In the genomic region with DNA sequence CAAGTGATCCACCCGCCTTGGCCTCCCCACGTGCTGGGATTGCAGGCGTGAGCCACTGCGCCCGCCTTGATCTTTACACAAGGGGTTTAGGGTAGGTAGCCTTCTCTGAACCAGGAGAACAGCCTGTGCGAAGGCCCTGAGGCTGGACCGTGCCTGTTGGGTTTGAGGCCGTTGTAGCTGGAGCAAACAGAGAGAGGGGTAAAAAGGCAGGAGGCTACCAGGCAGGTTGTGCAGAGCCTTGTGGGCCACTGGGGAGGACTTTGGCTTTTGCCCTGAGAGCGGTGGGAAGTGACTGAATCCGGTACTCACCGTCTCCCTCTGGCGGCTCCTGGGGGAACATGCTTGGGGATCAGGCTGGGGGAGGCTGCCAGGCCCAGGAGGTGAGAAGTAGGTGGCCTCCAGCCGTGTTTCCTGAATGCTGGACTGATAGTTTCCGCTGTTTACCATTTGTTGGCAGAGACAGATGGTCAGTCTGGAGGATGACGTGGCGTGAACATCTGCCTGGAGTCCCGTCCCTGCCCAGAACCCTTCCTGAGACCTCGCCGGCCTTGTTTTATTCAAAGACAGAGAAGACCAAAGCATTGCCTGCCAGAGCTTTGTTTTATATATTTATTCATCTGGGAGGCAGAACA, we compare ENCODE assay signal across 8 cellular contexts. TPM values are rescaled to one million over a fixed set of nuclear protein-coding genes. Genes with fewer than 3 reads are reported as not detected.
A peak's percentile ranks its signal among the peaks of the same experiment; 100 is the strongest.
DNase-seq lines count a peak whose midpoint lies in the region; ATAC-seq, FAIRE-seq and TF ChIP-seq lines count a peak whose summit lies in the region.

No MANE protein-coding gene starts in this region.

- H3K27ac ChIP-seq in A549, result peak overlapping the region; percentile 46 to 70; a peak in 3 of 6 replicates
- H3K27ac ChIP-seq in duodenal mucosa (ENCODE audit: low read depth, low read length), result peak overlapping the region; percentile 26
- H3K27ac ChIP-seq in lung (ENCODE audit: low read depth in 1 of 2, low read length in 1 of 2), result peak overlapping the region in 1 of 2 donors; percentile 18

- peak; percentile 38 to 43; a peak in 4 of 5 replicates for TF ChIP-seq RAD21 in A549 (conservative IDR thresholded peaks at IDR 0.05 in 1 of 2, IDR thresholded peaks at IDR 0.05 in 1 of 2)

- ATAC-seq in A549 (peak; percentile 75 to 78), lung (ENCODE audit: insufficient read depth, low FRiP score) (peak; percentile 15), HG03439 (IDR thresholded peaks at IDR 0.05; ENCODE audit: unreplicated experiment) (no peak)

- CTCF ChIA-PET in A549 (lab: Yijun Ruan, JAX), result interaction anchor here (0.6 to 2.5 kb wide), 13 partner anchors 8 to 195 kb away, joined by 3 to 13 read pairs (median 4); a partner anchor contains a TSS

- DNase-seq in A549 (ENCODE audit: low read depth in 1 of 2, low spot score in 1 of 2) (peak; percentile 79 to 80), NCI-H524 treated with DMSO at 0.1 percent for 48 hours (lab: John Stamatoyannopoulos, UW) (peak; percentile 26), lung (ENCODE audit: low spot score) (peak; percentile 74)
- peak; percentile 68 to 72 for DNase-seq in activated CD4-positive, alpha-beta T cell treated with anti-CD3 and anti-CD28 coated beads, Interleukin-2, amount 50 U/mL, for 4 hours
- peak; percentile 63 for DNase-seq in stimulated activated CD8-positive, alpha-beta memory T cell treated with anti-CD3 and anti-CD28 coated beads, Interleukin-15, amount 100 ng/mL, for 1 hour (ENCODE audit: low read depth)

- no peak overlapping the region for H3K4me2 ChIP-seq in A549

- H3K4me1 ChIP-seq in A549 (peaks cover 9% of the 10 kb centered on the region; the same call in 2 of the 3 replicates), duodenal mucosa (ENCODE audit: control insufficient read depth in 1 of 2, insufficient read depth in 2 of 2, low read length in 2 of 2) (peaks cover 0 to 7% of the 10 kb centered on the region in 2 donors), lung (ENCODE audit: control insufficient read depth in 2 of 2, insufficient read depth in 2 of 2, low read length in 2 of 2) (no peaks in the 10 kb centered on the region)

- peaks cover 29 to 76% of the 10 kb centered on the region in 2 donors for H3K36me3 ChIP-seq in duodenal mucosa (ENCODE audit: control insufficient read depth in 1 of 2, insufficient read depth in 2 of 2, low read length in 2 of 2)
- peaks cover 21 to 44% of the 10 kb centered on the region in 2 donors for H3K36me3 ChIP-seq in lung (ENCODE audit: control insufficient read depth in 2 of 2, insufficient read depth in 2 of 2, low read length in 2 of 2)

- no peak for TF ChIP-seq POLR2A in A549 (IDR thresholded peaks at IDR 0.05; ENCODE audit: low read length)
- TF ChIP-seq POLR2A in GM19193 (IDR thresholded peaks at IDR 0.05; ENCODE audit: extremely low read depth, insufficient read depth, insufficient read length), result peak; percentile 16

- no peak for TF ChIP-seq EP300 in A549 (IDR thresholded peaks at IDR 0.05)

- H3K27me3 ChIP-seq in duodenal mucosa (ENCODE audit: control insufficient read depth in 1 of 2, insufficient read depth in 2 of 2, low read length in 2 of 2), result no peaks in the 10 kb centered on the region
- no peaks in the 10 kb centered on the region for H3K27me3 ChIP-seq in lung (ENCODE audit: control insufficient read depth, insufficient read depth)

- no peak overlapping the region for H3K4me3 ChIP-seq in A549
- H3K4me3 ChIP-seq in duodenal mucosa (ENCODE audit: low read depth in 1 of 2, low read length in 2 of 2), result no peak overlapping the region
- no peak overlapping the region for H3K4me3 ChIP-seq in lung

- 48% methylated on average over 18 of the region's 19 CpGs for WGBS in A549 (ENCODE audit: missing lambda C conversion rate)
- 48 to 51% methylated on average over 19 of the region's 19 CpGs for WGBS in lung, 2 donors

- H3K9me3 ChIP-seq in A549 (no peaks in the 10 kb centered on the region), duodenal mucosa (ENCODE audit: control insufficient read depth in 1 of 2, low read length in 2 of 2) (no peaks in the 10 kb centered on the region), lung (ENCODE audit: control insufficient read depth in 2 of 2, insufficient read depth in 1 of 2, low read length in 1 of 2) (no peaks in the 10 kb centered on the region)

- POLR2A ChIA-PET in A549 (lab: Yijun Ruan, JAX), result no interaction called here

- no peak overlapping the region for H3K9ac ChIP-seq in duodenal mucosa (ENCODE audit: low read depth in 1 of 2, low read length in 2 of 2)

- FAIRE-seq in A549 (lab: Jason Lieb, UNC), result no peak

- TF ChIP-seq CTCF in A549 (IDR thresholded peaks at IDR 0.05) (peak; percentile 57), lung (IDR thresholded peaks at IDR 0.05; ENCODE audit: control extremely low read depth, extremely low read depth) (peak; percentile 70)

TF ChIP-seq in A549, 52 proteins besides CTCF, POLR2A, EP300 and RAD21:
- peak; percentile 64 for TF ChIP-seq SMC3 (IDR thresholded peaks at IDR 0.05)
- TF ChIP-seq, protein P1, sequence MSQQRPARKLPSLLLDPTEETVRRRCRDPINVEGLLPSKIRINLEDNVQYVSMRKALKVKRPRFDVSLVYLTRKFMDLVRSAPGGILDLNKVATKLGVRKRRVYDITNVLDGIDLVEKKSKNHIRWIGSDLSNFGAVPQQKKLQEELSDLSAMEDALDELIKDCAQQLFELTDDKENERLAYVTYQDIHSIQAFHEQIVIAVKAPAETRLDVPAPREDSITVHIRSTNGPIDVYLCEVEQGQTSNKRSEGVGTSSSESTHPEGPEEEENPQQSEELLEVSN (IDR thresholded peaks at IDR 0.05; ENCODE audit: borderline replicate concordance, low read depth), result no peak
- TF ChIP-seq, protein P2, sequence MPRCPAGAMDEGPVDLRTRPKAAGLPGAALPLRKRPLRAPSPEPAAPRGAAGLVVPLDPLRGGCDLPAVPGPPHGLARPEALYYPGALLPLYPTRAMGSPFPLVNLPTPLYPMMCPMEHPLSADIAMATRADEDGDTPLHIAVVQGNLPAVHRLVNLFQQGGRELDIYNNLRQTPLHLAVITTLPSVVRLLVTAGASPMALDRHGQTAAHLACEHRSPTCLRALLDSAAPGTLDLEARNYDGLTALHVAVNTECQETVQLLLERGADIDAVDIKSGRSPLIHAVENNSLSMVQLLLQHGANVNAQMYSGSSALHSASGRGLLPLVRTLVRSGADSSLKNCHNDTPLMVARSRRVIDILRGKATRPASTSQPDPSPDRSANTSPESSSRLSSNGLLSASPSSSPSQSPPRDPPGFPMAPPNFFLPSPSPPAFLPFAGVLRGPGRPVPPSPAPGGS (IDR thresholded peaks at IDR 0.05), result no peak
- TF ChIP-seq MAFK (IDR thresholded peaks at IDR 0.05; ENCODE audit: partially characterized antibody), result no peak
- TF ChIP-seq, protein P3, sequence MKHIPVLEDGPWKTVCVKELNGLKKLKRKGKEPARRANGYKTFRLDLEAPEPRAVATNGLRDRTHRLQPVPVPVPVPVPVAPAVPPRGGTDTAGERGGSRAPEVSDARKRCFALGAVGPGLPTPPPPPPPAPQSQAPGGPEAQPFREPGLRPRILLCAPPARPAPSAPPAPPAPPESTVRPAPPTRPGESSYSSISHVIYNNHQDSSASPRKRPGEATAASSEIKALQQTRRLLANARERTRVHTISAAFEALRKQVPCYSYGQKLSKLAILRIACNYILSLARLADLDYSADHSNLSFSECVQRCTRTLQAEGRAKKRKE (CRISPR knock-in tag; IDR thresholded peaks at IDR 0.05; ENCODE audit: low read depth), result no peak
- TF ChIP-seq, protein P4, sequence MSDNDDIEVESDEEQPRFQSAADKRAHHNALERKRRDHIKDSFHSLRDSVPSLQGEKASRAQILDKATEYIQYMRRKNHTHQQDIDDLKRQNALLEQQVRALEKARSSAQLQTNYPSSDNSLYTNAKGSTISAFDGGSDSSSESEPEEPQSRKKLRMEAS (IDR thresholded peaks at IDR 0.05), result peak; percentile 33; the same call in 1 of the 2 replicates
- no peak for TF ChIP-seq EHF (CRISPR knock-in tag; IDR thresholded peaks at IDR 0.05)
TF ChIP-seq in A549: peak in this region for 2.

RNA-seq across cellular contexts. Expression of a gene that starts 24.6 kb away (rescaled TPM):
- polyA plus RNA-seq in A549 (2011; rRNA removed) (16.3 and 16.5 TPM in 2 replicates), A549 (2017; fragmentation: RNase III; extraction: RNeasy Plus Mini Kit Qiagen cat#74134 plus additional on column Dnase treatment) (21.8 to 22.2 TPM (median 22.2 TPM) in 3 replicates), lung (1 to 10 TPM; 1.3 to 6.5 TPM)
- 26.0 and 27.2 TPM in 2 replicates for polyA plus RNA-seq in A549 (2012; cell fraction: cytosol; rRNA removed)
- polyA plus RNA-seq in A549 (2012; cell fraction: nucleus; rRNA removed), result 20.8 and 24.2 TPM in 2 replicates
- 19.3 and 22.3 TPM in 2 replicates for polyA minus RNA-seq in A549 (2011; rRNA and poly(A)+ RNA removed)
- 1 to 10 TPM; 2.5 to 5.3 TPM for total RNA-seq in lung

RNA-seq across cellular contexts. Expression of a gene that starts 41.7 kb away (rescaled TPM):
- polyA plus RNA-seq in A549 (2011; rRNA removed) (29.2 and 37.0 TPM in 2 replicates), A549 (2017; fragmentation: RNase III; extraction: RNeasy Plus Mini Kit Qiagen cat#74134 plus additional on column Dnase treatment) (35.6 to 55.8 TPM (median 50.8 TPM) in 3 replicates), lung (100 to 1,000 TPM in 1 of 2 donors, 10 to 100 TPM in 1; 52.1 to 131 TPM)
- polyA plus RNA-seq in A549 (2012; cell fraction: cytosol; rRNA removed), result 38.2 and 41.8 TPM in 2 replicates
- 78.5 and 82.0 TPM in 2 replicates for polyA plus RNA-seq in A549 (2012; cell fraction: nucleus; rRNA removed)
- polyA minus RNA-seq in A549 (2011; rRNA and poly(A)+ RNA removed), result 37.2 and 50.2 TPM in 2 replicates
- 100 to 1,000 TPM; 270 to 271 TPM for total RNA-seq in lung

Comparison
In these comparisons a context has a peak if more than half of its experiments do, and no peak if none do; other contexts are left out.
1. DNase-seq: peak in every context shown above with its lines; median percentile 80 in A549; 74 in lung; 70 in activated CD4-positive, alpha-beta T cell treated with anti-CD3 and anti-CD28 coated beads, Interleukin-2, amount 50 U/mL, for 4 hours; 63 in stimulated activated CD8-positive, alpha-beta memory T cell treated with anti-CD3 and anti-CD28 coated beads, Interleukin-15, amount 100 ng/mL, for 1 hour; 26 in NCI-H524 treated with DMSO at 0.1 percent for 48 hours.